8 cellular contexts compared by ENCODE assay signal in the genomic region with DNA sequence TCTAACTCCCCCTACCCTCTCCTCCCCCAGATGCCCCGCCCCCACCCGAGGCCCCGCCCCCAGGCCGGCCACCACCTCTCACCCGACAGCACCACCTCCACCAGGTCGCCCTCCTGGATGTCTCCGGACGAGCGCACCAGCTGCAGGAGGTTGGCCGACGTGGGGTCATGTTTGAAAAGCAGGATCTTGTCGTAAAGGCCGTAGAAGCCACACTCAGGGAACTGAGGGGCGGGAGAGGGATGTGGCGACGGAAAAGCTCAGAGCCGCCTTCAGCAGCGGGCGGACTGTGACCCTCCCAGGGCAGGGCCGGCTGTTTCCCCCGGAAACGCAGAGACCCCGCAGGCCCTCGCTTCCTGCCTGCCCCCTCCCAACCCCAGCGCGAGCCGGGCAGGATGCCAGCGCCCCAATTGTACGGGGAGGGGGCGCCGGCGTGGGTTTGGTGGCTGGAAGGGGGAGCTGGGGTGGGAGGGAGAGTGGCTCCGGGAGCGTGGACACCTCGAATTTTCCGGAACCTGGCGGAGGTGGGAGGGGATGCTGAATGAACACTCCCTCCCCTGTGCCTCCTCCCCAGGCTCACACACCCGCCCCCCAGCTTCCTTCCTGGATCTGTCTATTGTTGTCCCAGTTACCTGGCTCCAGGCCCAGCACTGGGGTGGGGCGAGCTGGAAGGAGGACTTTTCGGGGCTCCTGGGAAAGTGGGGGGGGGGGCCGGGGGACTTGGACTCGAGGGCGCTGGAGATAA. TPM values are rescaled to one million over a fixed set of nuclear protein-coding genes. Genes with fewer than 3 reads are reported as not detected.
A peak's percentile ranks its signal among the peaks of the same experiment; 100 is the strongest.
DNase-seq lines count a peak whose midpoint lies in the region; ATAC-seq and TF ChIP-seq lines count a peak whose summit lies in the region.

No MANE protein-coding gene starts in this region.

- intact Hi-C loops in left colon (cut with DNase I, micrococcal nuclease), result no loop called here

- TF ChIP-seq CTCF in GM13976 (IDR thresholded peaks at IDR 0.05; ENCODE audit: borderline replicate concordance, control extremely low read depth, extremely low read depth, insufficient read depth, missing control alignments) (no peak), choroid plexus epithelial cell (conservative IDR thresholded peaks at IDR 0.05; ENCODE audit: low read depth, low read length) (no peak)

- H3K4me3 ChIP-seq in choroid plexus epithelial cell (ENCODE audit: low read depth, low read length), result peak overlapping the region; percentile 74

- in situ Hi-C loops in GM13976 (cut with MboI; ENCODE audit: low sequenced_read_pairs, unreplicated experiment), result no loop called here

- ATAC-seq in left colon (peak; percentile 81), GM19452 (IDR thresholded peaks at IDR 0.05; ENCODE audit: unreplicated experiment) (no peak)

- DNase-seq in GM13976 (ENCODE audit: low spot score), result peak; percentile 85
- DNase-seq in NCI-H2081 (lab: John Stamatoyannopoulos, UW), result peak; percentile 88 to 89
- peak; percentile 76 for DNase-seq in activated CD4-positive, alpha-beta T cell treated with anti-CD3 and anti-CD28 coated beads for 1 hour
- peak; percentile 85 for DNase-seq in choroid plexus epithelial cell (ENCODE audit: low read depth)
- peak; percentile 96 to 97 for DNase-seq in left colon
- DNase-seq in stimulated activated CD4-positive, alpha-beta T cell treated with anti-CD3 and anti-CD28 coated beads, Interleukin-2, amount 100 ng/mL, for 24 hours, result peak; percentile 72 to 77
- DNase-seq in NOMO-1 (lab: John Stamatoyannopoulos, UW; ENCODE audit: unreplicated experiment in 2 of 2), result no peak

RNA-seq across cellular contexts. Expression of a gene that starts 3.0 kb away (rescaled TPM):
- total RNA-seq in left colon, result 10 to 100 TPM; 62.5 to 64.4 TPM

RNA-seq across cellular contexts. Expression of a gene that starts 31.9 kb away (rescaled TPM):
- total RNA-seq in left colon, result 10 to 100 TPM; 10.2 to 10.8 TPM

RNA-seq across cellular contexts. Expression of a gene that starts 32.3 kb away (rescaled TPM):
- total RNA-seq in left colon, result 10 to 100 TPM; 69.2 to 74.9 TPM

RNA-seq across cellular contexts. Expression of a gene that starts 53.0 kb away (rescaled TPM):
- 1 to 10 TPM; 1.1 to 7.8 TPM for total RNA-seq in left colon

Comparison
In these comparisons a context has a peak if more than half of its experiments do, and no peak if none do; other contexts are left out.
1. DNase-seq: peak in GM13976 (single experiment), NCI-H2081 (2 of 2), activated CD4-positive, alpha-beta T cell treated with anti-CD3 and anti-CD28 coated beads for 1 hour (single experiment), choroid plexus epithelial cell (single experiment), left colon (2 of 2) and stimulated activated CD4-positive, alpha-beta T cell treated with anti-CD3 and anti-CD28 coated beads, Interleukin-2, amount 100 ng/mL, for 24 hours (2 of 2); none in NOMO-1 (0 of 2).